Comparison of ENCODE assay signal across 8 cellular contexts in genomic region chr10:8133146-8133545, GRCh38.
A peak's percentile ranks its signal among the peaks of the same experiment; 100 is the strongest.
DNase-seq lines count a peak whose midpoint lies in the region; ATAC-seq and TF ChIP-seq lines count a peak whose summit lies in the region.

No MANE protein-coding gene starts in this region.

- POLR2A ChIA-PET in HEK293T (lab: Yijun Ruan, JAX): no interaction called here

- DNase-seq in activated CD4-positive, alpha-beta T cell treated with anti-CD3 and anti-CD28 coated beads for 24 hours (ENCODE audit: low read depth in 2 of 2): peak; percentile 14 to 22
- no peak for DNase-seq in activated CD4-positive, alpha-beta T cell treated with anti-CD3 and anti-CD28 coated beads for 1 hour
- peak; percentile 68 for DNase-seq in NOMO-1 treated with DMSO at 0.1 percent for 48 hours (lab: John Stamatoyannopoulos, UW; ENCODE audit: unreplicated experiment)
- DNase-seq in stimulated activated CD4-positive, alpha-beta T cell treated with anti-CD3 and anti-CD28 coated beads, Interleukin-2, amount 100 ng/mL, for 48 hours: peak; percentile 40 to 52
- no peak for DNase-seq in suprapubic skin (ENCODE audit: low spot score in 2 of 2)
- DNase-seq in HEK293T (ENCODE audit: extremely low spot score): no peak
- DNase-seq in heart left ventricle: no peak

- no peak for TF ChIP-seq CTCF in suprapubic skin (IDR thresholded peaks at IDR 0.05)
- no peak for TF ChIP-seq CTCF in heart left ventricle (IDR thresholded peaks at IDR 0.05)

- ATAC-seq in HG02763 (IDR thresholded peaks at IDR 0.05; ENCODE audit: unreplicated experiment): peak; percentile 70
- ATAC-seq in heart left ventricle: no peak

- no peak for TF ChIP-seq EP300 in suprapubic skin (IDR thresholded peaks at IDR 0.05)

- H3K4me1 ChIP-seq in suprapubic skin (no peaks in the 10 kb centered on the region), heart left ventricle (no peaks in the 10 kb centered on the region)

- TF ChIP-seq POLR2A in suprapubic skin (IDR thresholded peaks at IDR 0.05) (no peak), heart left ventricle (IDR thresholded peaks at IDR 0.05) (no peak)

- intact Hi-C loops in heart left ventricle (cut with DNase I): no loop called here

- CTCF ChIA-PET in HEK293T (lab: Yijun Ruan, JAX): no interaction called here

- H3K4me3 ChIP-seq in suprapubic skin: no peak overlapping the region
- no peak overlapping the region for H3K4me3 ChIP-seq in heart left ventricle

- H3K36me3 ChIP-seq in suprapubic skin: no peaks in the 10 kb centered on the region
- no peaks in the 10 kb centered on the region for H3K36me3 ChIP-seq in heart left ventricle

- WGBS in suprapubic skin: 75% methylated on average over 8 of the region's 8 CpGs
- 74 to 81% (median 79%) methylated on average over 8 of the region's 8 CpGs for WGBS in heart left ventricle, 4 donors

- no peaks in the 10 kb centered on the region for H3K27me3 ChIP-seq in suprapubic skin
- H3K27me3 ChIP-seq in heart left ventricle: peaks cover 0 to 16% (median 0%) of the 10 kb centered on the region in 9 donors

- H3K9me3 ChIP-seq in suprapubic skin (no peaks in the 10 kb centered on the region), heart left ventricle (no peaks in the 10 kb centered on the region)

- H3K27ac ChIP-seq in suprapubic skin (no peak overlapping the region), heart left ventricle (no peak overlapping the region)

TF ChIP-seq in HEK293T, 16 proteins besides CTCF, POLR2A, EP300 and RAD21:
- TF ChIP-seq L3MBTL2 (conservative IDR thresholded peaks at IDR 0.05) (no peak), FOXM1 (IDR thresholded peaks at IDR 0.05; ENCODE audit: borderline replicate concordance) (no peak), NFRKB (IDR thresholded peaks at IDR 0.05) (no peak), LEF1 (IDR thresholded peaks at IDR 0.05; ENCODE audit: borderline replicate concordance) (no peak), FOXK2 (IDR thresholded peaks at IDR 0.05) (no peak), TARDBP (IDR thresholded peaks at IDR 0.05) (no peak), ZNF384 (IDR thresholded peaks at IDR 0.05) (no peak), SP1 (IDR thresholded peaks at IDR 0.05) (no peak), BHLHE40 (IDR thresholded peaks at IDR 0.05; ENCODE audit: borderline replicate concordance) (no peak), ARNT (IDR thresholded peaks at IDR 0.05) (no peak), CTBP1 (IDR thresholded peaks at IDR 0.05; ENCODE audit: borderline replicate concordance) (no peak), HDGF (IDR thresholded peaks at IDR 0.05; ENCODE audit: borderline replicate concordance) (no peak), PKNOX1 (IDR thresholded peaks at IDR 0.05) (no peak)
TF ChIP-seq in HEK293T: peak in this region for 0.

Comparison
In these comparisons a context has a peak if more than half of its experiments do, and no peak if none do; other contexts are left out.
1. DNase-seq: peak in activated CD4-positive, alpha-beta T cell treated with anti-CD3 and anti-CD28 coated beads for 24 hours (2 of 2), NOMO-1 treated with DMSO at 0.1 percent for 48 hours (single experiment) and stimulated activated CD4-positive, alpha-beta T cell treated with anti-CD3 and anti-CD28 coated beads, Interleukin-2, amount 100 ng/mL, for 48 hours (2 of 2); none in activated CD4-positive, alpha-beta T cell treated with anti-CD3 and anti-CD28 coated beads for 1 hour (single experiment), suprapubic skin (0 of 2), HEK293T (single experiment) and heart left ventricle (0 of 5).